ENCODE assay signal across 20 cellular contexts in the genomic region with DNA sequence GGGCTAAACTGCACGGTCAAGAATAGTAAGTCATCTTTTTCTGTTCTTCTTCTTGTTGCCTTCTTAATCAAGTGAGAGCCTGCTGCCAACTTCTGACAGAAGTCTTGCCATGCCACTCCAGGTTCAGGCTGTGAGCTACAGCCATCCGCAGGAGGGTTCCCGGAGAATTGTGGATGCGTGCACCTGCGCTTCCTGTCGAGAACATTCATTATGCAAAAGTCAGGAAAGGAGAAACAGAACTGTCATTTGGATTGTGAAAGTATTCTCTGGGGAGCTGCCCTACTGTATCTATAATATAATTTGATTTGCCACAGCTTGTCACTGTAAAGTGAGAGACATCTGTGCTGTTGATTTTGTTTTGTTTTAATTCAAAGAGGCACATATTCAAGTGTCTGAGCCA. TPM values are rescaled to one million over a fixed set of nuclear protein-coding genes. Genes with fewer than 3 reads are reported as not detected.
DNase-seq lines count a peak whose midpoint lies in the region; ATAC-seq and TF ChIP-seq lines count a peak whose summit lies in the region.
"Had no signal": no experiment of that assay in that cellular context is flagged by ENCODE, and none has a peak within 500 bp of the region (broad histone marks: within the 10 kb centered on the region; RNA-seq: fewer than 3 reads in every experiment).

No MANE protein-coding gene starts in this region.

- no peak for TF ChIP-seq CTCF in DOHH2 (IDR thresholded peaks at IDR 0.05; ENCODE audit: low read depth, low read length, poor library complexity, severe bottlenecking)

- DNase-seq in activated CD4-positive, alpha-beta memory T cell treated with anti-CD3 and anti-CD28 coated beads, Interleukin-2, amount 10 ng/mL, durations not matched to agents 7 days and 5 days = no peak
- no peak for DNase-seq in activated CD4-positive, alpha-beta memory T cell treated with anti-CD3 and anti-CD28 coated beads for 36 hours
- peak; percentile 72 for DNase-seq in NCI-H2171 (lab: John Stamatoyannopoulos, UW)
- no peak for DNase-seq in naive thymus-derived CD4-positive, alpha-beta T cell
- DNase-seq in cortex of kidney (lab: John Stamatoyannopoulos, UW) = no peak
- DNase-seq: activated B cell treated with CpG ODN at 0.5 μM for 24 hours; activated gamma-delta T cell treated with Interleukin-2 at 50 U/mL for 16 hours; colonic mucosa; foreskin keratinocyte; GDM1; NCI-H226; Right ventricle myocardium superior; stimulated activated CD4-positive, alpha-beta T cell treated with anti-CD3 and anti-CD28 coated beads, Interleukin-1b, Interleukin-23, amount 100 ng/mL, for 48 hours; uterus had no signal

- H3K27me3 ChIP-seq in DOHH2 (ENCODE audit: control insufficient read depth, low read length) = no peaks in the 10 kb centered on the region
- H3K27me3 ChIP-seq in naive thymus-derived CD4-positive, alpha-beta T cell (ENCODE audit: control insufficient read depth in 2 of 2, insufficient read depth in 2 of 2, low read length in 2 of 2) = no peaks in the 10 kb centered on the region
- H3K27me3 ChIP-seq: colonic mucosa, foreskin keratinocyte, right atrium auricular region, uterus had no signal

- H3F3A ChIP-seq in DOHH2 (ENCODE audit: control insufficient read depth, insufficient read depth) = peaks cover 11% of the 10 kb centered on the region

- no peak overlapping the region for H3K4me3 Mint-ChIP-seq in activated CD4-positive, alpha-beta memory T cell treated with anti-CD3 and anti-CD28 coated beads, Interleukin-2, amount 10 ng/mL, durations not matched to agents 7 days and 5 days
- no peak overlapping the region for H3K4me3 Mint-ChIP-seq in activated CD4-positive, alpha-beta memory T cell treated with anti-CD3 and anti-CD28 coated beads for 36 hours
- H3K4me3 Mint-ChIP-seq in naive thymus-derived CD4-positive, alpha-beta T cell = peak overlapping the region; percentile 21 to 78 (median 66)
- H3K4me3 Mint-ChIP-seq: activated B cell treated with CpG ODN at 0.5 μM for 24 hours, GM23338 had no signal

- H3K27ac ChIP-seq in DOHH2 (ENCODE audit: low read depth, low read length) = peak overlapping the region; percentile 66
- H3K27ac ChIP-seq in naive thymus-derived CD4-positive, alpha-beta T cell (ENCODE audit: low read depth, low read length) = peak overlapping the region; percentile 48
- H3K27ac ChIP-seq: colonic mucosa, foreskin keratinocyte, right atrium auricular region, uterus had no signal

- peaks cover 61% of the 10 kb centered on the region for H3K4me1 ChIP-seq in DOHH2 (ENCODE audit: control insufficient read depth, low read length)
- H3K4me1 ChIP-seq in naive thymus-derived CD4-positive, alpha-beta T cell (ENCODE audit: control insufficient read depth in 2 of 2, insufficient read depth in 2 of 2, low read length in 2 of 2) = peaks cover 30 to 82% of the 10 kb centered on the region in 2 donors
- H3K4me1 ChIP-seq: colonic mucosa, foreskin keratinocyte, right atrium auricular region, uterus had no signal

- no peaks in the 10 kb centered on the region for H3K9me2 ChIP-seq in DOHH2 (replicated peaks; ENCODE audit: control insufficient read depth, low read length)

- H3K9me3 Mint-ChIP-seq in activated CD4-positive, alpha-beta memory T cell treated with anti-CD3 and anti-CD28 coated beads, Interleukin-2, amount 10 ng/mL, durations not matched to agents 7 days and 5 days = no peaks in the 10 kb centered on the region
- no peaks in the 10 kb centered on the region for H3K9me3 Mint-ChIP-seq in activated CD4-positive, alpha-beta memory T cell treated with anti-CD3 and anti-CD28 coated beads for 36 hours
- H3K9me3 Mint-ChIP-seq in naive thymus-derived CD4-positive, alpha-beta T cell = no peaks in the 10 kb centered on the region
- H3K9me3 Mint-ChIP-seq: activated B cell treated with CpG ODN at 0.5 μM for 24 hours; GM23338; T-helper 1 cell treated with Interleukin-12 subunit alpha and Interleukin-12 subunit beta and Interleukin-4 antibody, amounts not matched to agents 30 μg/mL and 1 μg/mL, for 36 hours had no signal

- peaks cover 3% of the 10 kb centered on the region for H3K27me3 Mint-ChIP-seq in activated CD4-positive, alpha-beta memory T cell treated with anti-CD3 and anti-CD28 coated beads, Interleukin-2, amount 10 ng/mL, durations not matched to agents 7 days and 5 days
- H3K27me3 Mint-ChIP-seq in activated CD4-positive, alpha-beta memory T cell treated with anti-CD3 and anti-CD28 coated beads for 36 hours = no peaks in the 10 kb centered on the region
- no peaks in the 10 kb centered on the region for H3K27me3 Mint-ChIP-seq in naive thymus-derived CD4-positive, alpha-beta T cell
- H3K27me3 Mint-ChIP-seq: activated B cell treated with CpG ODN at 0.5 μM for 24 hours had no signal

- peak overlapping the region; percentile 14 for H3K27ac Mint-ChIP-seq in activated CD4-positive, alpha-beta memory T cell treated with anti-CD3 and anti-CD28 coated beads, Interleukin-2, amount 10 ng/mL, durations not matched to agents 7 days and 5 days
- H3K27ac Mint-ChIP-seq in activated CD4-positive, alpha-beta memory T cell treated with anti-CD3 and anti-CD28 coated beads for 36 hours = no peak overlapping the region
- peak overlapping the region in 8 of 9 donors; percentile 78 to 96 (median 92) for H3K27ac Mint-ChIP-seq in naive thymus-derived CD4-positive, alpha-beta T cell
- H3K27ac Mint-ChIP-seq: activated B cell treated with CpG ODN at 0.5 μM for 24 hours, GM23338 had no signal

- peaks cover 15% of the 10 kb centered on the region; the same call in 1 of the 2 replicates for H4K20me1 ChIP-seq in DOHH2 (ENCODE audit: control insufficient read depth, insufficient read depth, low read depth, low read length)

- ATAC-seq in naive thymus-derived CD4-positive, alpha-beta T cell = no peak
- ATAC-seq in HG03135 (IDR thresholded peaks at IDR 0.05; ENCODE audit: unreplicated experiment) (no peak), GM21619 (IDR thresholded peaks at IDR 0.05; ENCODE audit: unreplicated experiment) (no peak)
- ATAC-seq: foreskin keratinocyte, GM23338 had no signal

- POLR2A ChIA-PET in activated CD4-positive, alpha-beta memory T cell treated with anti-CD3 and anti-CD28 coated beads, Interleukin-2, amount 10 ng/mL, durations not matched to agents 7 days and 5 days (lab: Charles Lee) = interaction anchor here (1.0 to 3.9 kb wide), 3 partner anchors 10 to 22 kb away, joined by 5 to 39 read pairs (median 12); no protein-coding TSS in a partner anchor
- POLR2A ChIA-PET in activated CD4-positive, alpha-beta memory T cell treated with anti-CD3 and anti-CD28 coated beads for 36 hours (lab: Charles Lee) = no interaction called here
- POLR2A ChIA-PET in naive thymus-derived CD4-positive, alpha-beta T cell (lab: Charles Lee) = interaction anchor here (0.7 to 4.9 kb wide), 2 partner anchors 9 to 178 kb away, joined by 9 to 63 read pairs; no protein-coding TSS in a partner anchor

- peak overlapping the region; percentile 49 for H3K4me3 ChIP-seq in DOHH2 (ENCODE audit: low read length)
- no peak overlapping the region for H3K4me3 ChIP-seq in naive thymus-derived CD4-positive, alpha-beta T cell (ENCODE audit: low read length)
- H3K4me3 ChIP-seq: colonic mucosa, GM23338, right atrium auricular region, uterus had no signal

- H3K79me2 ChIP-seq in DOHH2 (ENCODE audit: control insufficient read depth, low read length) = peaks cover 31% of the 10 kb centered on the region

- H3K36me3 Mint-ChIP-seq in activated CD4-positive, alpha-beta memory T cell treated with anti-CD3 and anti-CD28 coated beads, Interleukin-2, amount 10 ng/mL, durations not matched to agents 7 days and 5 days (ENCODE audit: low read depth) = peaks cover 54% of the 10 kb centered on the region
- peaks cover 35% of the 10 kb centered on the region for H3K36me3 Mint-ChIP-seq in activated CD4-positive, alpha-beta memory T cell treated with anti-CD3 and anti-CD28 coated beads for 36 hours
- H3K36me3 Mint-ChIP-seq in naive thymus-derived CD4-positive, alpha-beta T cell = peaks cover 13 to 59% (median 39%) of the 10 kb centered on the region in 5 donors

- peaks cover 63% of the 10 kb centered on the region for H3K4me1 Mint-ChIP-seq in activated CD4-positive, alpha-beta memory T cell treated with anti-CD3 and anti-CD28 coated beads, Interleukin-2, amount 10 ng/mL, durations not matched to agents 7 days and 5 days
- peaks cover 70% of the 10 kb centered on the region for H3K4me1 Mint-ChIP-seq in activated CD4-positive, alpha-beta memory T cell treated with anti-CD3 and anti-CD28 coated beads for 36 hours (ENCODE audit: low read depth)
- peaks cover 77 to 100% (median 94%) of the 10 kb centered on the region in 7 donors for H3K4me1 Mint-ChIP-seq in naive thymus-derived CD4-positive, alpha-beta T cell
- H3K4me1 Mint-ChIP-seq: GM23338 had no signal

- peaks cover 44% of the 10 kb centered on the region for H3K36me3 ChIP-seq in DOHH2 (ENCODE audit: control insufficient read depth, low read length)
- peaks cover 20 to 46% (median 25%) of the 10 kb centered on the region in 3 experiments for H3K36me3 ChIP-seq in naive thymus-derived CD4-positive, alpha-beta T cell (ENCODE audit: control insufficient read depth in 2 of 3, insufficient read depth in 3 of 3, low read length in 3 of 3)
- H3K36me3 ChIP-seq: colonic mucosa, uterus had no signal

- no peaks in the 10 kb centered on the region for H3K9me3 ChIP-seq in DOHH2 (ENCODE audit: control insufficient read depth, insufficient read depth, low read length)
- no peaks in the 10 kb centered on the region for H3K9me3 ChIP-seq in naive thymus-derived CD4-positive, alpha-beta T cell (ENCODE audit: control insufficient read depth in 2 of 3, low read length in 3 of 3)
- H3K9me3 ChIP-seq: colonic mucosa, right atrium auricular region, uterus had no signal

- peak overlapping the region; percentile 70 for H3K4me2 ChIP-seq in DOHH2 (ENCODE audit: low read length)
- H3K4me2 ChIP-seq: GM23338 had no signal

- intact Hi-C loops in activated CD4-positive, alpha-beta memory T cell treated with anti-CD3 and anti-CD28 coated beads for 36 hours (cut with micrococcal nuclease) = no loop called here
- intact Hi-C loops in naive thymus-derived CD4-positive, alpha-beta T cell (cut with micrococcal nuclease) = no loop called here

- CTCF ChIA-PET in activated CD4-positive, alpha-beta memory T cell treated with anti-CD3 and anti-CD28 coated beads, Interleukin-2, amount 10 ng/mL, durations not matched to agents 7 days and 5 days (lab: Charles Lee) = interaction anchor here (1.1 to 1.5 kb wide), 2 partner anchors 9 to 74 kb away, joined by 3 read pairs; no protein-coding TSS in a partner anchor
- CTCF ChIA-PET in activated CD4-positive, alpha-beta memory T cell treated with anti-CD3 and anti-CD28 coated beads for 36 hours (lab: Charles Lee) = interaction anchor here (1.3 to 2.5 kb wide), 3 partner anchors 19 to 75 kb away, joined by 3 to 7 read pairs (median 5); no protein-coding TSS in a partner anchor
- CTCF ChIA-PET in naive thymus-derived CD4-positive, alpha-beta T cell (lab: Charles Lee) = interaction anchor here (2.7 kb wide), 1 partner anchor 10 kb away, joined by 8 read pairs; no protein-coding TSS in a partner anchor

RNA-seq across cellular contexts. Expression of a gene that starts 12.3 kb away (rescaled TPM):
- total RNA-seq in activated CD4-positive, alpha-beta memory T cell treated with anti-CD3 and anti-CD28 coated beads, Interleukin-2, amount 10 ng/mL, durations not matched to agents 7 days and 5 days = 10 to 100 TPM; 37.8 to 38.7 TPM
- total RNA-seq in activated CD4-positive, alpha-beta memory T cell treated with anti-CD3 and anti-CD28 coated beads for 36 hours = 10 to 100 TPM; 12.5 to 14.7 TPM
- 10 to 100 TPM; 51.9 to 91.8 (median 76.5) TPM for total RNA-seq in naive thymus-derived CD4-positive, alpha-beta T cell
- polyA plus RNA-seq in naive thymus-derived CD4-positive, alpha-beta T cell = 10 to 100 TPM; 45.8 to 69.8 TPM

RNA-seq across cellular contexts. Expression of a gene that starts 24.1 kb away (rescaled TPM):
- total RNA-seq in activated CD4-positive, alpha-beta memory T cell treated with anti-CD3 and anti-CD28 coated beads, Interleukin-2, amount 10 ng/mL, durations not matched to agents 7 days and 5 days = not detected
- under 1 TPM in 1 of 2 experiments, not detected in 1; 0.10 TPM for total RNA-seq in activated CD4-positive, alpha-beta memory T cell treated with anti-CD3 and anti-CD28 coated beads for 36 hours
- 1 to 10 TPM in 1 of 5 experiments, under 1 TPM in 4; 0.13 to 2.6 (median 0.24) TPM for total RNA-seq in naive thymus-derived CD4-positive, alpha-beta T cell
- not detected for polyA plus RNA-seq in naive thymus-derived CD4-positive, alpha-beta T cell

Comparison
In these comparisons a context has a peak if more than half of its experiments do, and no peak if none do; other contexts are left out.
1. H3K4me3 Mint-ChIP-seq: peak in naive thymus-derived CD4-positive, alpha-beta T cell (10 of 10); none in activated CD4-positive, alpha-beta memory T cell treated with anti-CD3 and anti-CD28 coated beads, Interleukin-2, amount 10 ng/mL, durations not matched to agents 7 days and 5 days (single experiment) and activated CD4-positive, alpha-beta memory T cell treated with anti-CD3 and anti-CD28 coated beads for 36 hours (single experiment).